22 cellular contexts compared by ENCODE assay signal in the genomic region with DNA sequence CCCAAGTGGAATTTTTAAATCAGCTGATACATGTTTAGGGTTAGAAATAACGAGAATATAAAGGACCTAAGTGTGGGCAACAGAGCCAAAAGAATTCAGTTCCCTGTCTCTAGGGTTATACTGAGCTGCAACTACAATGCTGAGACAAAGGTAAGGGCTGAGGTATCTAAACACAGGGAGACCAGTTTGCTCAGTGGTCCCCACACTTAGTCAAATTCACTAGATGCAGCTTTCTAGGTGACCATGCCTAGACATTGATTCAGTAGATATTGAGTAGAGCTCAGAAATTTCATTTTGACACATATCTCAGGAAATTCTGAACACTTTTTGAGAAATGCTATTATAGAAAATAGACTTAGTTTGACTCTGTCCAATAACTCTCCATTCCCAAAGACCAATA.
A peak's percentile ranks its signal among the peaks of the same experiment; 100 is the strongest.
DNase-seq lines count a peak whose midpoint lies in the region; ATAC-seq lines count a peak whose summit lies in the region.
"Had no signal": no experiment of that assay in that cellular context is flagged by ENCODE, and none has a peak within 500 bp of the region (broad histone marks: within the 10 kb centered on the region; RNA-seq: fewer than 3 reads in every experiment).

No MANE protein-coding gene starts in this region.

- no peak overlapping the region for H3K27ac Mint-ChIP-seq in T-helper 2 cell treated with Interferon-gamma antibody and Interleukin-4, amounts not matched to agents 5 μg/mL and 100 μg/mL, for 36 hours
- peak overlapping the region in 5 of 8 donors; percentile 6 to 64 (median 29) for H3K27ac Mint-ChIP-seq in CD8-positive, alpha-beta memory T cell
- peak overlapping the region; percentile 22 for H3K27ac Mint-ChIP-seq in central memory CD8-positive, alpha-beta T cell (ENCODE audit: low read depth)
- peak overlapping the region; percentile 66 for H3K27ac Mint-ChIP-seq in stimulated activated effector memory CD8-positive, alpha-beta T cell treated with anti-CD3 and anti-CD28 coated beads, Interleukin-12 subunit alpha, Interleukin-12 subunit beta, amount 100 ng/mL, for 72 hours
- H3K27ac Mint-ChIP-seq: CD8-positive, alpha-beta T cell had no signal

- peak overlapping the region; percentile 44 for H3K4me3 Mint-ChIP-seq in T-helper 2 cell treated with Interferon-gamma antibody and Interleukin-4, amounts not matched to agents 5 μg/mL and 100 μg/mL, for 36 hours
- H3K4me3 Mint-ChIP-seq in CD8-positive, alpha-beta memory T cell, result peak overlapping the region in 3 of 7 donors; percentile 19 to 43 (median 42)
- no peak overlapping the region for H3K4me3 Mint-ChIP-seq in central memory CD8-positive, alpha-beta T cell
- peak overlapping the region; percentile 30 for H3K4me3 Mint-ChIP-seq in stimulated activated effector memory CD8-positive, alpha-beta T cell treated with anti-CD3 and anti-CD28 coated beads, Interleukin-12 subunit alpha, Interleukin-12 subunit beta, amount 100 ng/mL, for 72 hours
- H3K4me3 Mint-ChIP-seq: CD8-positive, alpha-beta T cell had no signal

- H3K9me3 Mint-ChIP-seq in T-helper 2 cell treated with Interferon-gamma antibody and Interleukin-4, amounts not matched to agents 5 μg/mL and 100 μg/mL, for 36 hours, result no peaks in the 10 kb centered on the region
- H3K9me3 Mint-ChIP-seq in CD8-positive, alpha-beta memory T cell, result no peaks in the 10 kb centered on the region
- no peaks in the 10 kb centered on the region for H3K9me3 Mint-ChIP-seq in central memory CD8-positive, alpha-beta T cell
- H3K9me3 Mint-ChIP-seq in stimulated activated effector memory CD8-positive, alpha-beta T cell treated with anti-CD3 and anti-CD28 coated beads, Interleukin-12 subunit alpha, Interleukin-12 subunit beta, amount 100 ng/mL, for 72 hours, result no peaks in the 10 kb centered on the region
- H3K9me3 Mint-ChIP-seq: CD8-positive, alpha-beta T cell had no signal

- H3K27me3 ChIP-seq in CD8-positive, alpha-beta memory T cell (ENCODE audit: insufficient read depth, low read length, poor library complexity, severe bottlenecking), result no peaks in the 10 kb centered on the region

- peaks cover 17% of the 10 kb centered on the region for H3K4me1 ChIP-seq in CD8-positive, alpha-beta memory T cell (ENCODE audit: insufficient read depth, low read length)

- no peak for ATAC-seq in central memory CD8-positive, alpha-beta T cell (replicated peaks; ENCODE audit: extremely low read depth, poor library complexity, severe bottlenecking)
- ATAC-seq in stimulated activated effector memory CD8-positive, alpha-beta T cell treated with anti-CD3 and anti-CD28 coated beads, Interleukin-12 subunit alpha, Interleukin-12 subunit beta, amount 100 ng/mL, for 72 hours, result peak; percentile 54
- ATAC-seq: CD8-positive, alpha-beta T cell; Panc1 had no signal

- H3K36me3 ChIP-seq in CD8-positive, alpha-beta memory T cell (ENCODE audit: insufficient read depth, low read length), result no peaks in the 10 kb centered on the region

- DNase-seq in T-helper 2 cell treated with Interferon-gamma antibody and Interleukin-4, amounts not matched to agents 5 μg/mL and 100 μg/mL, for 36 hours (ENCODE audit: low spot score), result no peak
- DNase-seq in T-helper 2 cell (no peak), cerebellar cortex (ENCODE audit: low spot score) (no peak)
- DNase-seq in CD8-positive, alpha-beta memory T cell, result no peak
- no peak for DNase-seq in central memory CD8-positive, alpha-beta T cell (ENCODE audit: low spot score in 2 of 2)
- no peak for DNase-seq in stimulated activated effector memory CD8-positive, alpha-beta T cell treated with anti-CD3 and anti-CD28 coated beads, Interleukin-12 subunit alpha, Interleukin-12 subunit beta, amount 100 ng/mL, for 72 hours (ENCODE audit: low spot score in 2 of 2)
- no peak for DNase-seq in activated CD4-positive, alpha-beta T cell treated with anti-CD3 and anti-CD28 coated beads for 48 hours
- DNase-seq: 8988T; C1 segment of cervical spinal cord; Calu3; CD8-positive, alpha-beta T cell; IMR-90; NCI-H1092 treated with DMSO at 0.1 percent for 48 hours; NCI-H1436 treated with DMSO at 0.1 percent for 48 hours; NCI-H1930; NCI-H226; NCI-H524; NCI-H774; NK-92 treated with Interleukin-12 subunit alpha and Interleukin-12 subunit beta, amount 100 ng/mL, for 24 hours; SIG-M5 had no signal

- H3K9me3 ChIP-seq in CD8-positive, alpha-beta memory T cell (ENCODE audit: low read length), result no peaks in the 10 kb centered on the region

- peaks cover 23% of the 10 kb centered on the region for H3K4me1 Mint-ChIP-seq in T-helper 2 cell treated with Interferon-gamma antibody and Interleukin-4, amounts not matched to agents 5 μg/mL and 100 μg/mL, for 36 hours (ENCODE audit: low read depth)
- peaks cover 63 to 75% (median 66%) of the 10 kb centered on the region in 3 donors for H3K4me1 Mint-ChIP-seq in CD8-positive, alpha-beta memory T cell
- H3K4me1 Mint-ChIP-seq in central memory CD8-positive, alpha-beta T cell, result peaks cover 82% of the 10 kb centered on the region
- H3K4me1 Mint-ChIP-seq in stimulated activated effector memory CD8-positive, alpha-beta T cell treated with anti-CD3 and anti-CD28 coated beads, Interleukin-12 subunit alpha, Interleukin-12 subunit beta, amount 100 ng/mL, for 72 hours, result peaks cover 71% of the 10 kb centered on the region

- no peaks in the 10 kb centered on the region for H3K27me3 Mint-ChIP-seq in T-helper 2 cell treated with Interferon-gamma antibody and Interleukin-4, amounts not matched to agents 5 μg/mL and 100 μg/mL, for 36 hours (ENCODE audit: low read depth)
- H3K27me3 Mint-ChIP-seq in CD8-positive, alpha-beta memory T cell, result no peaks in the 10 kb centered on the region
- no peaks in the 10 kb centered on the region for H3K27me3 Mint-ChIP-seq in central memory CD8-positive, alpha-beta T cell

- POLR2A ChIA-PET in CD8-positive, alpha-beta memory T cell (lab: Charles Lee), result no interaction called here

- no peak overlapping the region for H3K4me3 ChIP-seq in CD8-positive, alpha-beta memory T cell (ENCODE audit: low read length)

- no peak overlapping the region for H3K27ac ChIP-seq in CD8-positive, alpha-beta memory T cell (ENCODE audit: low read depth, low read length)
- H3K27ac ChIP-seq: KMS-11 had no signal

- CTCF ChIA-PET in CD8-positive, alpha-beta memory T cell (lab: Charles Lee), result interaction anchor here (1.0 kb wide), 1 partner anchor 8 kb away, joined by 3 read pairs; no protein-coding TSS in a partner anchor

- no peaks in the 10 kb centered on the region for H3K36me3 Mint-ChIP-seq in T-helper 2 cell treated with Interferon-gamma antibody and Interleukin-4, amounts not matched to agents 5 μg/mL and 100 μg/mL, for 36 hours (ENCODE audit: low read depth)
- H3K36me3 Mint-ChIP-seq in CD8-positive, alpha-beta memory T cell, result peaks cover 0 to 15% (median 9%) of the 10 kb centered on the region in 3 donors
- H3K36me3 Mint-ChIP-seq in central memory CD8-positive, alpha-beta T cell (ENCODE audit: insufficient read depth), result peaks cover 2% of the 10 kb centered on the region
- no peaks in the 10 kb centered on the region for H3K36me3 Mint-ChIP-seq in stimulated activated effector memory CD8-positive, alpha-beta T cell treated with anti-CD3 and anti-CD28 coated beads, Interleukin-12 subunit alpha, Interleukin-12 subunit beta, amount 100 ng/mL, for 72 hours
- H3K36me3 Mint-ChIP-seq: CD8-positive, alpha-beta T cell had no signal
